In the genomic region with DNA sequence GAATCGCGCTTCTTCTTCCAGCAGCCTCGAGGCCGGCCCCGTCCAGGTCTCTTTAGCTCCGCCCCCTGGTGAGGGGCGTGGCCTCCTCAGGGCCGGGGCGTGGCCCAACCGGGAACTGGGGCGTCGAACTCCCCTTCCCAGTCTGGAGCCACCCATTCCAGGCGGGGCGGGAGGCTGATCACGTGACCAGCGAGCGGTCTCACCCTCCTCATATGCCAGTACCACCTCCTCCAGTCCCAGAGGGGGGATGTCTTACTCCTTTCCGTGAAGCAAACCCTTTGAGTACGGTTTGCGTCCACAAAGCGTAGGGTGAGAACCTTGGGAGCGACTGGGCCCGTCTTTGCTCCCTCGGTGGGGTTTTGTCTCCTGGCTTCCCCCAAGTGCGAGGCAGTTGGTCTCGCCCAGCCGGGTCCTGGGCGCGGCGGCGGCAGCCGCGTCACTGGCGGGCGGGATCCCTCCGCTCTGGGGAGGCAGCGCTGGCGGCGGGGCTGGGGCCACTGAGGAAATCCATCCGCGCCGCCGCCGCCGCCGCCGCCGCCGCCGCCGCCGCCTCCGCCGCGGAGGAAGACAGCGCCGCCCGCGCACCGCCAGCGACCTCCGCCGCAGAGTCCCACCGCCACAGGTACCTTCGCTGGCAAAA, we compare ENCODE assay signal across 8 cellular contexts. TPM values are rescaled to one million over a fixed set of nuclear protein-coding genes. Genes with fewer than 3 reads are reported as not detected.
DNase-seq lines count a peak whose midpoint lies in the region; ATAC-seq, FAIRE-seq and TF ChIP-seq lines count a peak whose summit lies in the region.

GNB2 (plus strand) TSS at position 439 of the 640 bp plus-strand sequence. CDS start 2,526 bp downstream, outside the sequence.

- no peaks in the 10 kb centered on the region for H3K9me3 Mint-ChIP-seq in activated T-cell treated with anti-CD3 and anti-CD28 coated beads, Interleukin-2, amount 50 U/mL, for 72 hours

- H3K27me3 Mint-ChIP-seq in activated T-cell treated with anti-CD3 and anti-CD28 coated beads, Interleukin-2, amount 50 U/mL, for 72 hours (ENCODE audit: low read depth), result no peaks in the 10 kb centered on the region

- peak in 1 of 3 experiments; percentile 10 for TF ChIP-seq CTCF in esophagus muscularis mucosa (IDR thresholded peaks at IDR 0.05)

- no peaks in the 10 kb centered on the region for H3K27me3 ChIP-seq in esophagus muscularis mucosa

- 0% methylated on average over 19 of the region's 65 CpGs for WGBS in esophagus muscularis mucosa

- FAIRE-seq in RCC 7860 (lab: Jason Lieb, UNC), result peak; percentile 90

- peak within 1 kb of the TSS; percentile 92 for H3K27ac ChIP-seq in KOPT-K1 (ENCODE audit: low read depth, low read length, poor library complexity, severe bottlenecking)
- peak within 1 kb of the TSS; percentile 98 to 100 (median 98) for H3K27ac ChIP-seq in esophagus muscularis mucosa (replicated peaks in 1 of 4)

- peak; percentile 56 for TF ChIP-seq POLR2A in esophagus muscularis mucosa (IDR thresholded peaks at IDR 0.05; ENCODE audit: low read depth)

- DNase-seq in DMS53 treated with DMSO at 0.1 percent for 48 hours (lab: John Stamatoyannopoulos, UW; ENCODE audit: unreplicated experiment) (peak; percentile 97), RCC 7860 (ENCODE audit: low spot score) (peak; percentile 98), esophagus muscularis mucosa (ENCODE audit: extremely low spot score) (peak; percentile 100), myocyte (ENCODE audit: low read depth) (peak; percentile 100)
- peak; percentile 99 to 100 for DNase-seq in activated T-cell treated with anti-CD3 and anti-CD28 coated beads, Interleukin-2, amount 50 U/mL, for 72 hours
- DNase-seq in stimulated activated CD8-positive, alpha-beta memory T cell treated with anti-CD3 and anti-CD28 coated beads, Interleukin-7, amount 100 ng/mL, for 48 hours (ENCODE audit: extremely low read depth in 1 of 2, low read depth in 1 of 2), result peak; percentile 97 to 99

- H3K4me3 Mint-ChIP-seq in activated T-cell treated with anti-CD3 and anti-CD28 coated beads, Interleukin-2, amount 50 U/mL, for 72 hours, result peak within 1 kb of the TSS; percentile 97

- H3K4me1 Mint-ChIP-seq in activated T-cell treated with anti-CD3 and anti-CD28 coated beads, Interleukin-2, amount 50 U/mL, for 72 hours (ENCODE audit: low read depth), result peaks cover 20% of the 10 kb centered on the region

- H3K9me3 ChIP-seq in KOPT-K1 (ENCODE audit: insufficient read depth, low read length, poor library complexity, severe bottlenecking) (no peaks in the 10 kb centered on the region), esophagus muscularis mucosa (no peaks in the 10 kb centered on the region)

- peak within 1 kb of the TSS; percentile 88 to 96 (median 96) for H3K4me3 ChIP-seq in esophagus muscularis mucosa

- TF ChIP-seq EP300 in esophagus muscularis mucosa (IDR thresholded peaks at IDR 0.05), result peak; percentile 10

- H3K4me1 ChIP-seq in esophagus muscularis mucosa, result peaks cover 17 to 39% (median 35%) of the 10 kb centered on the region in 4 donors

- H3K27ac Mint-ChIP-seq in activated T-cell treated with anti-CD3 and anti-CD28 coated beads, Interleukin-2, amount 50 U/mL, for 72 hours, result peak within 1 kb of the TSS; percentile 95

- peaks cover 22% of the 10 kb centered on the region for H3K36me3 ChIP-seq in KOPT-K1 (ENCODE audit: insufficient read depth, low read length)
- peaks cover 20 to 21% (median 21%) of the 10 kb centered on the region in 4 donors for H3K36me3 ChIP-seq in esophagus muscularis mucosa

- intact Hi-C loops in esophagus muscularis mucosa (cut with DNase I), result loop anchor here (5.0 kb wide), 1 partner anchor 61 kb away; the partner anchor contains the start of gene MOSPD3

- H3K36me3 Mint-ChIP-seq in activated T-cell treated with anti-CD3 and anti-CD28 coated beads, Interleukin-2, amount 50 U/mL, for 72 hours (ENCODE audit: insufficient read depth in 2 of 2), result peaks cover 5% of the 10 kb centered on the region in 2 donors

- ATAC-seq in GM21786 (IDR thresholded peaks at IDR 0.05; ENCODE audit: unreplicated experiment), result peak; percentile 57
- ATAC-seq in activated T-cell treated with anti-CD3 and anti-CD28 coated beads, Interleukin-2, amount 50 U/mL, for 72 hours (replicated peaks in 1 of 2), result peak; percentile 77 to 78

RNA-seq across cellular contexts. Expression of gene GNB2, which starts in this region (rescaled TPM):
- 100 to 1,000 TPM; 196 to 198 TPM for total RNA-seq in activated T-cell treated with anti-CD3 and anti-CD28 coated beads, Interleukin-2, amount 50 U/mL, for 72 hours
- 100 to 1,000 TPM; 150 to 229 (median 218) TPM for total RNA-seq in esophagus muscularis mucosa
- 96.5 and 115 TPM in 2 replicates for total RNA-seq in myocyte
- 412 TPM for polyA plus RNA-seq in myocyte (2012)

Comparison
In these comparisons a context has a peak if more than half of its experiments do, and no peak if none do; other contexts are left out.
1. Peak in every context shown above with its lines: DNase-seq, ATAC-seq, H3K4me3 ChIP-seq and H3K27ac ChIP-seq.